ENCODE assay signal across 1 cellular context in genomic region chr19:11374449-11375142, GRCh38.
TF ChIP-seq lines count a peak whose summit lies in the region.

Gene SWSAP1, plus strand, starts transcription at chr19:11374666. Its CDS starts 15 bp downstream, at chr19:11374681.

TF ChIP-seq in K562, 482 proteins besides CTCF, POLR2A, EP300 and RAD21 (continued from another document and continues in another):
- TF ChIP-seq ETV1 (tag; conservative IDR thresholded peaks at IDR 0.05; ENCODE audit: low read depth): peak; percentile 49
- TF ChIP-seq RBM34 (IDR thresholded peaks at IDR 0.05; ENCODE audit: borderline replicate concordance, insufficient read depth, low read length): no peak
- no peak for TF ChIP-seq ZNF436 (CRISPR knock-in tag; IDR thresholded peaks at IDR 0.05)
- TF ChIP-seq ELK1 (CRISPR knock-in tag; IDR thresholded peaks at IDR 0.05): no peak
- peak; percentile 77 to 81 for TF ChIP-seq NRF1 (conservative IDR thresholded peaks at IDR 0.05 in 1 of 2, IDR thresholded peaks at IDR 0.05 in 1 of 2)
- TF ChIP-seq BCL6 (CRISPR knock-in tag; IDR thresholded peaks at IDR 0.05): no peak
- TF ChIP-seq ZNF23 (CRISPR knock-in tag; IDR thresholded peaks at IDR 0.05): peak; percentile 45; the same call in 1 of the 2 replicates
- no peak for TF ChIP-seq CC2D1A (IDR thresholded peaks at IDR 0.05)
- TF ChIP-seq ZNF140 (CRISPR knock-in tag; IDR thresholded peaks at IDR 0.05): no peak
- TF ChIP-seq TEAD4 (IDR thresholded peaks at IDR 0.05; ENCODE audit: low read length): 0 out of 2 replicates have a peak, but pooled peaks have one; percentile 3
- TF ChIP-seq TEAD4 (CRISPR knock-in tag; IDR thresholded peaks at IDR 0.05; ENCODE audit: borderline replicate concordance): no peak
- TF ChIP-seq BCOR (IDR thresholded peaks at IDR 0.05): no peak
- TF ChIP-seq EWSR1 (IDR thresholded peaks at IDR 0.05; ENCODE audit: borderline replicate concordance, low read depth, partially characterized antibody): no peak
- no peak for TF ChIP-seq JUNB (CRISPR knock-in tag; conservative IDR thresholded peaks at IDR 0.05)
- TF ChIP-seq CCNT2 (IDR thresholded peaks at IDR 0.05; ENCODE audit: borderline replicate concordance, extremely low read depth, insufficient read length, low read depth, low read length): no peak
- TF ChIP-seq HDAC1 (IDR thresholded peaks at IDR 0.05): peak in 1 of 2 experiments; percentile 22; a peak in 2 of 4 replicates
- TF ChIP-seq, protein P1, sequence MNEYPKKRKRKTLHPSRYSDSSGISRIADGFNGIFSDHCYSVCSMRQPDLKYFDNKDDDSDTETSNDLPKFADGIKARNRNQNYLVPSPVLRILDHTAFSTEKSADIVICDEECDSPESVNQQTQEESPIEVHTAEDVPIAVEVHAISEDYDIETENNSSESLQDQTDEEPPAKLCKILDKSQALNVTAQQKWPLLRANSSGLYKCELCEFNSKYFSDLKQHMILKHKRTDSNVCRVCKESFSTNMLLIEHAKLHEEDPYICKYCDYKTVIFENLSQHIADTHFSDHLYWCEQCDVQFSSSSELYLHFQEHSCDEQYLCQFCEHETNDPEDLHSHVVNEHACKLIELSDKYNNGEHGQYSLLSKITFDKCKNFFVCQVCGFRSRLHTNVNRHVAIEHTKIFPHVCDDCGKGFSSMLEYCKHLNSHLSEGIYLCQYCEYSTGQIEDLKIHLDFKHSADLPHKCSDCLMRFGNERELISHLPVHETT (CRISPR knock-in tag; conservative IDR thresholded peaks at IDR 0.05 in 1 of 2, IDR thresholded peaks at IDR 0.05 in 1 of 2): peak in 1 of 2 experiments; percentile 56; a peak in 1 of 4 replicates
- TF ChIP-seq ZNF57 (CRISPR knock-in tag; IDR thresholded peaks at IDR 0.05): peak; percentile 79; the same call in 1 of the 2 replicates
- TF ChIP-seq MXI1 (IDR thresholded peaks at IDR 0.05; ENCODE audit: low read depth, low read length): no peak; the same call in 1 of the 2 replicates
- TF ChIP-seq, protein P2, sequence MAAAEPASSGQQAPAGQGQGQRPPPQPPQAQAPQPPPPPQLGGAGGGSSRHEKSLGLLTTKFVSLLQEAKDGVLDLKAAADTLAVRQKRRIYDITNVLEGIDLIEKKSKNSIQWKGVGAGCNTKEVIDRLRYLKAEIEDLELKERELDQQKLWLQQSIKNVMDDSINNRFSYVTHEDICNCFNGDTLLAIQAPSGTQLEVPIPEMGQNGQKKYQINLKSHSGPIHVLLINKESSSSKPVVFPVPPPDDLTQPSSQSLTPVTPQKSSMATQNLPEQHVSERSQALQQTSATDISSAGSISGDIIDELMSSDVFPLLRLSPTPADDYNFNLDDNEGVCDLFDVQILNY (CRISPR knock-in tag; IDR thresholded peaks at IDR 0.05): peak; percentile 82; the same call in 1 of the 2 replicates
- peak; percentile 84; the same call in 1 of the 2 replicates for TF ChIP-seq CEBPZ (IDR thresholded peaks at IDR 0.05; ENCODE audit: borderline replicate concordance, low read depth, low read length)
- TF ChIP-seq RNF2 (IDR thresholded peaks at IDR 0.05): no peak
- TF ChIP-seq STAG1 (CRISPR knock-in tag; IDR thresholded peaks at IDR 0.05; ENCODE audit: borderline replicate concordance): no peak
- TF ChIP-seq, protein P3, sequence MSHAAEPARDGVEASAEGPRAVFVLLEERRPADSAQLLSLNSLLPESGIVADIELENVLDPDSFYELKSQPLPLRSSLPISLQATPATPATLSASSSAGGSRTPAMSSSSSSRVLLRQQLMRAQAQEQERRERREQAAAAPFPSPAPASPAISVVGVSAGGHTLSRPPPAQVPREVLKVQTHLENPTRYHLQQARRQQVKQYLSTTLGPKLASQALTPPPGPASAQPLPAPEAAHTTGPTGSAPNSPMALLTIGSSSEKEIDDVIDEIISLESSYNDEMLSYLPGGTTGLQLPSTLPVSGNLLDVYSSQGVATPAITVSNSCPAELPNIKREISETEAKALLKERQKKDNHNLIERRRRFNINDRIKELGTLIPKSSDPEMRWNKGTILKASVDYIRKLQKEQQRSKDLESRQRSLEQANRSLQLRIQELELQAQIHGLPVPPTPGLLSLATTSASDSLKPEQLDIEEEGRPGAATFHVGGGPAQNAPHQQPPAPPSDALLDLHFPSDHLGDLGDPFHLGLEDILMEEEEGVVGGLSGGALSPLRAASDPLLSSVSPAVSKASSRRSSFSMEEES (CRISPR knock-in tag; IDR thresholded peaks at IDR 0.05): no peak
- peak; percentile 84; the same call in 1 of the 2 replicates for TF ChIP-seq ARID4B (CRISPR knock-in tag; IDR thresholded peaks at IDR 0.05)
- no peak for TF ChIP-seq SNRNP70 (optimal IDR thresholded peaks at IDR 0.05; ENCODE audit: low read depth, low read length)
- no peak for TF ChIP-seq MECOM (CRISPR knock-in tag; IDR thresholded peaks at IDR 0.05)
- TF ChIP-seq CEBPB (tag; IDR thresholded peaks at IDR 0.05): peak; percentile 81
- 0 out of 2 replicates have a peak, but pooled peaks have one; percentile 40 for TF ChIP-seq FOXP4 (CRISPR knock-in tag; IDR thresholded peaks at IDR 0.05; ENCODE audit: borderline replicate concordance)
- no peak for TF ChIP-seq FOXA1 (IDR thresholded peaks at IDR 0.05; ENCODE audit: borderline replicate concordance)
- TF ChIP-seq, protein P4, sequence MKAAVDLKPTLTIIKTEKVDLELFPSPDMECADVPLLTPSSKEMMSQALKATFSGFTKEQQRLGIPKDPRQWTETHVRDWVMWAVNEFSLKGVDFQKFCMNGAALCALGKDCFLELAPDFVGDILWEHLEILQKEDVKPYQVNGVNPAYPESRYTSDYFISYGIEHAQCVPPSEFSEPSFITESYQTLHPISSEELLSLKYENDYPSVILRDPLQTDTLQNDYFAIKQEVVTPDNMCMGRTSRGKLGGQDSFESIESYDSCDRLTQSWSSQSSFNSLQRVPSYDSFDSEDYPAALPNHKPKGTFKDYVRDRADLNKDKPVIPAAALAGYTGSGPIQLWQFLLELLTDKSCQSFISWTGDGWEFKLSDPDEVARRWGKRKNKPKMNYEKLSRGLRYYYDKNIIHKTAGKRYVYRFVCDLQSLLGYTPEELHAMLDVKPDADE (conservative IDR thresholded peaks at IDR 0.05; ENCODE audit: control insufficient read depth, low read depth, low read length): peak; percentile 58; the same call in 1 of the 2 replicates
- TF ChIP-seq SETDB1 (IDR thresholded peaks at IDR 0.05; ENCODE audit: low read length): no peak
- TF ChIP-seq CBX2 (IDR thresholded peaks at IDR 0.05; ENCODE audit: insufficient read depth, low read length, poor library complexity, severe bottlenecking): no peak
- TF ChIP-seq, protein P5, sequence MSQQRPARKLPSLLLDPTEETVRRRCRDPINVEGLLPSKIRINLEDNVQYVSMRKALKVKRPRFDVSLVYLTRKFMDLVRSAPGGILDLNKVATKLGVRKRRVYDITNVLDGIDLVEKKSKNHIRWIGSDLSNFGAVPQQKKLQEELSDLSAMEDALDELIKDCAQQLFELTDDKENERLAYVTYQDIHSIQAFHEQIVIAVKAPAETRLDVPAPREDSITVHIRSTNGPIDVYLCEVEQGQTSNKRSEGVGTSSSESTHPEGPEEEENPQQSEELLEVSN (IDR thresholded peaks at IDR 0.05; ENCODE audit: borderline replicate concordance in 1 of 2, extremely low read depth in 1 of 2, insufficient read depth in 1 of 2, insufficient read length in 1 of 2, low read depth in 1 of 2, low read length in 1 of 2, poor library complexity in 1 of 2, severe bottlenecking in 1 of 2): peak; percentile 47 to 63
- TF ChIP-seq ZNF316 (IDR thresholded peaks at IDR 0.05): no peak
- TF ChIP-seq SLC30A9 (CRISPR knock-in tag; IDR thresholded peaks at IDR 0.05): no peak
- peak; percentile 95 for TF ChIP-seq SUPT5H (IDR thresholded peaks at IDR 0.05)
- TF ChIP-seq ERF (CRISPR knock-in tag; IDR thresholded peaks at IDR 0.05): no peak
- no peak for TF ChIP-seq NFE2 (IDR thresholded peaks at IDR 0.05; ENCODE audit: low read depth)
- no peak for TF ChIP-seq ZC3H11A (IDR thresholded peaks at IDR 0.05; ENCODE audit: low read depth, low read length)
- peak; percentile 65 for TF ChIP-seq ATF4 (CRISPR knock-in tag; IDR thresholded peaks at IDR 0.05)
